ENCODE assay signal across 17 cellular contexts in genomic region chr21:29206445-29206844, GRCh38.
DNase-seq lines count a peak whose midpoint lies in the region; ATAC-seq and TF ChIP-seq lines count a peak whose summit lies in the region.
"Had no signal": no experiment of that assay in that cellular context is flagged by ENCODE, and none has a peak within 500 bp of the region (broad histone marks: within the 10 kb centered on the region; RNA-seq: fewer than 3 reads in every experiment).

No MANE protein-coding gene starts in this region.

- no peaks in the 10 kb centered on the region for H3K4me1 Mint-ChIP-seq in neural progenitor cell
- H3K4me1 Mint-ChIP-seq in activated naive CD4-positive, alpha-beta T cell treated with anti-CD3 and anti-CD28 coated beads for 36 hours (ENCODE audit: low read depth), result peaks cover 31% of the 10 kb centered on the region
- H3K4me1 Mint-ChIP-seq in WTC11, result no peaks in the 10 kb centered on the region
- H3K4me1 Mint-ChIP-seq: CD4-positive, alpha-beta memory T cell; H9 had no signal

- in situ Hi-C loops in SK-MEL-5 (cut with HindIII; ENCODE audit: low pct_unique_long_range_greater_than_20kb, low sequenced_read_pairs), result no loop called here

- peak; percentile 18 for DNase-seq in NCI-H2227 (lab: John Stamatoyannopoulos, UW; ENCODE audit: unreplicated experiment)
- DNase-seq in NCI-H2227 treated with DMSO at 0.1 percent for 48 hours (lab: John Stamatoyannopoulos, UW), result no peak
- DNase-seq in SK-MEL-5 (ENCODE audit: low read depth, low spot score), result peak; percentile 39
- no peak for DNase-seq in neural progenitor cell (ENCODE audit: low spot score)
- DNase-seq in activated naive CD4-positive, alpha-beta T cell treated with anti-CD3 and anti-CD28 coated beads for 36 hours, result no peak
- DNase-seq in upper lobe of right lung, result no peak
- no peak for DNase-seq in WTC11 (ENCODE audit: low spot score)
- DNase-seq: CD4-positive, alpha-beta memory T cell; DMS79 treated with DMSO at 0.1 percent for 48 hours; GF-D8; H9; KG1 had no signal

- no peaks in the 10 kb centered on the region for H3F3A ChIP-seq in neural progenitor cell (ENCODE audit: low read depth)

- H3K4me2 ChIP-seq in neural progenitor cell, result no peak overlapping the region
- H3K4me2 ChIP-seq: BLaER1 had no signal

- H3K4me3 ChIP-seq in neural progenitor cell (no peak overlapping the region), upper lobe of right lung (no peak overlapping the region)
- H3K4me3 ChIP-seq: A549, BLaER1 had no signal

- no peak overlapping the region for H3K9ac ChIP-seq in neural progenitor cell
- H3K9ac ChIP-seq: BLaER1 had no signal

- H3K27me3 Mint-ChIP-seq in neural progenitor cell (ENCODE audit: insufficient read depth, low read depth), result no peaks in the 10 kb centered on the region
- H3K27me3 Mint-ChIP-seq in activated naive CD4-positive, alpha-beta T cell treated with anti-CD3 and anti-CD28 coated beads for 36 hours (ENCODE audit: low read depth), result no peaks in the 10 kb centered on the region
- no peaks in the 10 kb centered on the region for H3K27me3 Mint-ChIP-seq in WTC11 (ENCODE audit: low read depth)

- H3K79me2 ChIP-seq in neural progenitor cell (ENCODE audit: low read depth), result no peaks in the 10 kb centered on the region

- H3K36me3 Mint-ChIP-seq in neural progenitor cell (no peaks in the 10 kb centered on the region), WTC11 (peaks cover 6% of the 10 kb centered on the region; the same call in 1 of the 2 replicates)
- peaks cover 4% of the 10 kb centered on the region for H3K36me3 Mint-ChIP-seq in activated naive CD4-positive, alpha-beta T cell treated with anti-CD3 and anti-CD28 coated beads for 36 hours (ENCODE audit: low read depth)

- H4K20me1 ChIP-seq in neural progenitor cell (ENCODE audit: low read depth), result no peaks in the 10 kb centered on the region
- H4K20me1 ChIP-seq: BLaER1 had no signal

- POLR2A ChIA-PET in WTC11 (lab: Charles Lee), result no interaction called here

- H3K4me3 Mint-ChIP-seq in neural progenitor cell (no peak overlapping the region), WTC11 (no peak overlapping the region)
- no peak overlapping the region for H3K4me3 Mint-ChIP-seq in activated naive CD4-positive, alpha-beta T cell treated with anti-CD3 and anti-CD28 coated beads for 36 hours
- H3K4me3 Mint-ChIP-seq: CD14-positive monocyte; CD4-positive, alpha-beta memory T cell; H9 had no signal

- no peaks in the 10 kb centered on the region for H3K36me3 ChIP-seq in neural progenitor cell
- no peaks in the 10 kb centered on the region for H3K36me3 ChIP-seq in upper lobe of right lung
- H3K36me3 ChIP-seq: BLaER1 had no signal

- no peak for TF ChIP-seq CTCF in neural progenitor cell (IDR thresholded peaks at IDR 0.05)
- TF ChIP-seq CTCF in upper lobe of right lung (IDR thresholded peaks at IDR 0.05), result no peak
- no peak for TF ChIP-seq CTCF in WTC11 (IDR thresholded peaks at IDR 0.05)

- H3K27ac Mint-ChIP-seq in neural progenitor cell (no peak overlapping the region), WTC11 (no peak overlapping the region)
- no peak overlapping the region for H3K27ac Mint-ChIP-seq in activated naive CD4-positive, alpha-beta T cell treated with anti-CD3 and anti-CD28 coated beads for 36 hours
- H3K27ac Mint-ChIP-seq: H9 had no signal

- H2AFZ ChIP-seq in neural progenitor cell (replicated peaks), result peak overlapping the region; percentile 22

- H3K4me1 ChIP-seq in neural progenitor cell (peaks cover 6% of the 10 kb centered on the region), upper lobe of right lung (peaks cover 8% of the 10 kb centered on the region)
- H3K4me1 ChIP-seq: BLaER1 had no signal

- H3K9me3 ChIP-seq in neural progenitor cell (ENCODE audit: low read depth) (peaks cover 7% of the 10 kb centered on the region), upper lobe of right lung (no peaks in the 10 kb centered on the region)

- H3K27me3 ChIP-seq in neural progenitor cell, result no peaks in the 10 kb centered on the region
- H3K27me3 ChIP-seq in upper lobe of right lung, result no peaks in the 10 kb centered on the region
- H3K27me3 ChIP-seq: BLaER1 had no signal

- H3K9me3 Mint-ChIP-seq in neural progenitor cell, result peaks cover 8% of the 10 kb centered on the region
- H3K9me3 Mint-ChIP-seq in activated naive CD4-positive, alpha-beta T cell treated with anti-CD3 and anti-CD28 coated beads for 36 hours, result peaks cover 7% of the 10 kb centered on the region
- H3K9me3 Mint-ChIP-seq in WTC11, result peaks cover 12% of the 10 kb centered on the region

- H3K27ac ChIP-seq in neural progenitor cell (no peak overlapping the region), upper lobe of right lung (no peak overlapping the region)
- H3K27ac ChIP-seq: 22Rv1, A549, BLaER1 had no signal

- ATAC-seq in upper lobe of right lung (no peak), WTC11 (no peak)
- ATAC-seq: HepG2 had no signal

- intact Hi-C loops in activated naive CD4-positive, alpha-beta T cell treated with anti-CD3 and anti-CD28 coated beads for 36 hours (cut with micrococcal nuclease), result no loop called here
- intact Hi-C loops in upper lobe of right lung (cut with DNase I), result no loop called here

- CTCF ChIA-PET in activated naive CD4-positive, alpha-beta T cell treated with anti-CD3 and anti-CD28 coated beads for 36 hours (lab: Charles Lee), result interaction anchor here (0.7 to 1.0 kb wide), 4 partner anchors 11 to 789 kb away, joined by 3 to 5 read pairs (median 4); no protein-coding TSS in a partner anchor
- CTCF ChIA-PET in WTC11 (lab: Charles Lee), result no interaction called here

TF ChIP-seq in WTC11, 78 proteins besides CTCF, POLR2A, EP300 and RAD21:
- TF ChIP-seq ZNF219 (CRISPR knock-in tag; IDR thresholded peaks at IDR 0.05; ENCODE audit: borderline replicate concordance) (no peak), PRRX2 (CRISPR knock-in tag; IDR thresholded peaks at IDR 0.05) (no peak), TEAD4 (CRISPR knock-in tag; IDR thresholded peaks at IDR 0.05) (no peak)

Comparison
In these comparisons a context has a peak if more than half of its experiments do, and no peak if none do; other contexts are left out.
1. DNase-seq: peak in NCI-H2227 (single experiment) and SK-MEL-5 (single experiment); none in NCI-H2227 treated with DMSO at 0.1 percent for 48 hours (single experiment), neural progenitor cell (single experiment), activated naive CD4-positive, alpha-beta T cell treated with anti-CD3 and anti-CD28 coated beads for 36 hours (single experiment), upper lobe of right lung (single experiment) and WTC11 (single experiment).